ENCODE assay signal across 2 cellular contexts in the genomic region with DNA sequence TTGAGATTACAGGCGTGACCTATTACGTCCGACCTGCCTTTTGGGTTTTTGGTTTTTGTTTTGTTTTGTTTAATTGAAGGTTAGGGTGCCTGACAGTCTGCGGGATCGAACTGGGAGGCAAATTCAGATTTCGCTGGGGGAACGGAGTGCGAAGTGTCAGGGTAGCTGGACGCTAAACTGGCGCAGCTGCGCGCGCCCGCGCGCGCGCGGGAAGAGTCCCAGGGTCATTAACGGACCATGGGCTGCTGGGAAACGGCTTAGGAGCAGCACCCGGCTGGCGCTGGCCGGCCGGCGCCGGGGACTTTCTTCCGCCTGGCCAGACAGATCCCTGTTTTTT.
A peak's percentile ranks its signal among the peaks of the same experiment; 100 is the strongest.
TF ChIP-seq lines count a peak whose summit lies in the region.

No MANE protein-coding gene starts in this region.

TF ChIP-seq in HEK293, 187 proteins besides CTCF, POLR2A, EP300 and RAD21 (continued from another document and continues in another):
- TF ChIP-seq, protein P1, sequence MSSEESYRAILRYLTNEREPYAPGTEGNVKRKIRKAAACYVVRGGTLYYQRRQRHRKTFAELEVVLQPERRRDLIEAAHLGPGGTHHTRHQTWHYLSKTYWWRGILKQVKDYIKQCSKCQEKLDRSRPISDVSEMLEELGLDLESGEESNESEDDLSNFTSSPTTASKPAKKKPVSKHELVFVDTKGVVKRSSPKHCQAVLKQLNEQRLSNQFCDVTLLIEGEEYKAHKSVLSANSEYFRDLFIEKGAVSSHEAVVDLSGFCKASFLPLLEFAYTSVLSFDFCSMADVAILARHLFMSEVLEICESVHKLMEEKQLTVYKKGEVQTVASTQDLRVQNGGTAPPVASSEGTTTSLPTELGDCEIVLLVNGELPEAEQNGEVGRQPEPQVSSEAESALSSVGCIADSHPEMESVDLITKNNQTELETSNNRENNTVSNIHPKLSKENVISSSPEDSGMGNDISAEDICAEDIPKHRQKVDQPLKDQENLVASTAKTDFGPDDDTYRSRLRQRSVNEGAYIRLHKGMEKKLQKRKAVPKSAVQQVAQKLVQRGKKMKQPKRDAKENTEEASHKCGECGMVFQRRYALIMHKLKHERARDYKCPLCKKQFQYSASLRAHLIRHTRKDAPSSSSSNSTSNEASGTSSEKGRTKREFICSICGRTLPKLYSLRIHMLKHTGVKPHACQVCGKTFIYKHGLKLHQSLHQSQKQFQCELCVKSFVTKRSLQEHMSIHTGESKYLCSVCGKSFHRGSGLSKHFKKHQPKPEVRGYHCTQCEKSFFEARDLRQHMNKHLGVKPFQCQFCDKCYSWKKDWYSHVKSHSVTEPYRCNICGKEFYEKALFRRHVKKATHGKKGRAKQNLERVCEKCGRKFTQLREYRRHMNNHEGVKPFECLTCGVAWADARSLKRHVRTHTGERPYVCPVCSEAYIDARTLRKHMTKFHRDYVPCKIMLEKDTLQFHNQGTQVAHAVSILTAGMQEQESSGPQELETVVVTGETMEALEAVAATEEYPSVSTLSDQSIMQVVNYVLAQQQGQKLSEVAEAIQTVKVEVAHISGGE (tag by site-specific recombination; conservative IDR thresholded peaks at IDR 0.05; ENCODE audit: low read depth) = peak; percentile 34; the same call in 1 of the 2 replicates
- TF ChIP-seq, protein P2, sequence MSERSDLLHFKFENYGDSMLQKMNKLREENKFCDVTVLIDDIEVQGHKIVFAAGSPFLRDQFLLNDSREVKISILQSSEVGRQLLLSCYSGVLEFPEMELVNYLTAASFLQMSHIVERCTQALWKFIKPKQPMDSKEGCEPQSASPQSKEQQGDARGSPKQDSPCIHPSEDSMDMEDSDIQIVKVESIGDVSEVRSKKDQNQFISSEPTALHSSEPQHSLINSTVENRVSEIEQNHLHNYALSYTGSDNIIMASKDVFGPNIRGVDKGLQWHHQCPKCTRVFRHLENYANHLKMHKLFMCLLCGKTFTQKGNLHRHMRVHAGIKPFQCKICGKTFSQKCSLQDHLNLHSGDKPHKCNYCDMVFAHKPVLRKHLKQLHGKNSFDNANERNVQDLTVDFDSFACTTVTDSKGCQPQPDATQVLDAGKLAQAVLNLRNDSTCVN (tag by site-specific recombination; optimal IDR thresholded peaks at IDR 0.05) = peak; percentile 95
- TF ChIP-seq ZNF654 (tag by site-specific recombination; IDR thresholded peaks at IDR 0.05; ENCODE audit: low read depth) (no peak; the same call in 1 of the 2 replicates), ZBTB8A (tag by site-specific recombination; IDR thresholded peaks at IDR 0.05) (peak; percentile 53; the same call in 1 of the 2 replicates), ZFP37 (tag by site-specific recombination; IDR thresholded peaks at IDR 0.05) (no peak)
- TF ChIP-seq, protein P3, sequence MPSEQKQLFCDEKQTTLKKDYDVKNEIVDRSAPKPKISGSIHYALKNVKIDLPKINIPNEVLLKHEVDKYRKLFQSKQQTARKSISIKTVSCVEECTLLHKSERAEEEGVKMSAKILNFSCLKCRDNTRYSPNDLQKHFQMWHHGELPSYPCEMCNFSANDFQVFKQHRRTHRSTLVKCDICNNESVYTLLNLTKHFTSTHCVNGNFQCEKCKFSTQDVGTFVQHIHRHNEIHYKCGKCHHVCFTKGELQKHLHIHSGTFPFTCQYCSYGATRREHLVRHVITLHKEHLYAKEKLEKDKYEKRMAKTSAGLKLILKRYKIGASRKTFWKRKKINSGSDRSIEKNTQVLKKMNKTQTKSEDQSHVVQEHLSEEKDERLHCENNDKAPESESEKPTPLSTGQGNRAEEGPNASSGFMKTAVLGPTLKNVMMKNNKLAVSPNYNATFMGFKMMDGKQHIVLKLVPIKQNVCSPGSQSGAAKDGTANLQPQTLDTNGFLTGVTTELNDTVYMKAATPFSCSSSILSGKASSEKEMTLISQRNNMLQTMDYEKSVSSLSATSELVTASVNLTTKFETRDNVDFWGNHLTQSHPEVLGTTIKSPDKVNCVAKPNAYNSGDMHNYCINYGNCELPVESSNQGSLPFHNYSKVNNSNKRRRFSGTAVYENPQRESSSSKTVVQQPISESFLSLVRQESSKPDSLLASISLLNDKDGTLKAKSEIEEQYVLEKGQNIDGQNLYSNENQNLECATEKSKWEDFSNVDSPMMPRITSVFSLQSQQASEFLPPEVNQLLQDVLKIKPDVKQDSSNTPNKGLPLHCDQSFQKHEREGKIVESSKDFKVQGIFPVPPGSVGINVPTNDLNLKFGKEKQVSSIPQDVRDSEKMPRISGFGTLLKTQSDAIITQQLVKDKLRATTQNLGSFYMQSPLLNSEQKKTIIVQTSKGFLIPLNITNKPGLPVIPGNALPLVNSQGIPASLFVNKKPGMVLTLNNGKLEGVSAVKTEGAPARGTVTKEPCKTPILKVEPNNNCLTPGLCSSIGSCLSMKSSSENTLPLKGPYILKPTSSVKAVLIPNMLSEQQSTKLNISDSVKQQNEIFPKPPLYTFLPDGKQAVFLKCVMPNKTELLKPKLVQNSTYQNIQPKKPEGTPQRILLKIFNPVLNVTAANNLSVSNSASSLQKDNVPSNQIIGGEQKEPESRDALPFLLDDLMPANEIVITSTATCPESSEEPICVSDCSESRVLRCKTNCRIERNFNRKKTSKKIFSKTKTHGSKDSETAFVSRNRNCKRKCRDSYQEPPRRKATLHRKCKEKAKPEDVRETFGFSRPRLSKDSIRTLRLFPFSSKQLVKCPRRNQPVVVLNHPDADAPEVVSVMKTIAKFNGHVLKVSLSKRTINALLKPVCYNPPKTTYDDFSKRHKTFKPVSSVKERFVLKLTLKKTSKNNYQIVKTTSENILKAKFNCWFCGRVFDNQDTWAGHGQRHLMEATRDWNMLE (tag by site-specific recombination; conservative IDR thresholded peaks at IDR 0.05; ENCODE audit: low read depth) = 0 out of 2 replicates have a peak, but pooled peaks have one; percentile 27
- TF ChIP-seq, protein P4, sequence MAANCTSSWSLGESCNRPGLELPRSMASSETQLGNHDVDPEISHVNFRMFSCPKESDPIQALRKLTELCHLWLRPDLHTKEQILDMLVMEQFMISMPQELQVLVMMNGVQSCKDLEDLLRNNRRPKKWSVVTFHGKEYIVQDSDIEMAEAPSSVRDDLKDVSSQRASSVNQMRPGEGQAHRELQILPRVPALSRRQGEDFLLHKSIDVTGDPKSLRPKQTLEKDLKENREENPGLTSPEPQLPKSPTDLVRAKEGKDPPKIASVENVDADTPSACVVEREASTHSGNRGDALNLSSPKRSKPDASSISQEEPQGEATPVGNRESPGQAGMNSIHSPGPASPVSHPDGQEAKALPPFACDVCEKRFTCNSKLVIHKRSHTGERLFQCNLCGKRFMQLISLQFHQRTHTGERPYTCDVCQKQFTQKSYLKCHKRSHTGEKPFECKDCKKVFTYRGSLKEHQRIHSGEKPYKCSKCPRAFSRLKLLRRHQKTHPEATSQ (tag by site-specific recombination; IDR thresholded peaks at IDR 0.05) = peak; percentile 88

TF ChIP-seq in liver, 16 proteins besides CTCF, POLR2A, EP300 and RAD21 (continued from another document):
- TF ChIP-seq, protein P5, sequence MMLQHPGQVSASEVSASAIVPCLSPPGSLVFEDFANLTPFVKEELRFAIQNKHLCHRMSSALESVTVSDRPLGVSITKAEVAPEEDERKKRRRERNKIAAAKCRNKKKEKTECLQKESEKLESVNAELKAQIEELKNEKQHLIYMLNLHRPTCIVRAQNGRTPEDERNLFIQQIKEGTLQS (IDR thresholded peaks at IDR 0.05) = no peak
- TF ChIP-seq HNF4G (IDR thresholded peaks at IDR 0.05) (no peak), FOXA1 (IDR thresholded peaks at IDR 0.05) (no peak), RXRA (IDR thresholded peaks at IDR 0.05) (peak; percentile 70 to 72), SP1 (IDR thresholded peaks at IDR 0.05) (peak; percentile 89), NR2F2 (IDR thresholded peaks at IDR 0.05) (peak; percentile 55), EGR1 (IDR thresholded peaks at IDR 0.05; ENCODE audit: low read depth in 2 of 2) (peak in 1 of 2 donors; percentile 24)
- TF ChIP-seq, protein P6, sequence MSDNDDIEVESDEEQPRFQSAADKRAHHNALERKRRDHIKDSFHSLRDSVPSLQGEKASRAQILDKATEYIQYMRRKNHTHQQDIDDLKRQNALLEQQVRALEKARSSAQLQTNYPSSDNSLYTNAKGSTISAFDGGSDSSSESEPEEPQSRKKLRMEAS (IDR thresholded peaks at IDR 0.05) = peak; percentile 75
TF ChIP-seq in liver: peak in this region for 8.
